Comparison of ENCODE assay signal across 24 cellular contexts in the genomic region with DNA sequence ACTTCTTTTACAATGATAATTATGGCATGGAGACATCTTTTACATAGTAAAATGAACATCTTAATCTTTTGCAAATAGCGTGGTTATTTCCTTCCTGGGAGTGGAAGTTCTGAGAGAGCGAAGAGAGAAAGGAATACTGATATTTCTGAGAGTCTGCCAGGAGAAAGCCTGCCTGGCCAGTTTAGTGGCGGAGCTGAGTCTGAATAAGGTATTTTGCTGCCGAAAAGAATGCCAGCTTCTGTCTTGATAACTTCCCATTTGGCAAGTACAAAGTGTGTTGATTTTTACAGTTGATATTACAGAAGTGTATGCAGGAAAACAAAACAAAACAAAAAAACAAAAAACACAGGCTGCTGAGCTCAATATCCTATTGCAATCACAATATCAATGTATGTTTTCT. TPM values are rescaled to one million over a fixed set of nuclear protein-coding genes. Genes with fewer than 3 reads are reported as not detected.
"Had no signal": no experiment of that assay in that cellular context is flagged by ENCODE, and none has a peak within 500 bp of the region (broad histone marks: within the 10 kb centered on the region; RNA-seq: fewer than 3 reads in every experiment).

No MANE protein-coding gene starts in this region.

- H3K9me3 Mint-ChIP-seq: stimulated activated naive B cell treated with anti-CD40 and anti-IgM and Interleukin-4, amounts not matched to agents 10 μg/mL and 1 μg/mL and 100 μg/mL, for 72 hours; stimulated activated naive CD8-positive, alpha-beta T cell treated with anti-CD3 and anti-CD28 coated beads, Interleukin-15, amount 100 ng/mL, for 72 hours had no signal

- H3K36me3 ChIP-seq: esophagus squamous epithelium, gastroesophageal sphincter, left ventricle myocardium inferior, lower lobe of right lung, right atrium auricular region, sigmoid colon, thoracic aorta, upper lobe of left lung, uterus had no signal

- ATAC-seq: gastroesophageal sphincter; lower lobe of right lung; stimulated activated naive B cell treated with anti-CD40 and anti-IgM and Interleukin-4, amounts not matched to agents 10 μg/mL and 1 μg/mL and 100 μg/mL, for 72 hours; stimulated activated naive CD8-positive, alpha-beta T cell treated with anti-CD3 and anti-CD28 coated beads, Interleukin-15, amount 100 ng/mL, for 72 hours had no signal

- H3K4me1 ChIP-seq: gastroesophageal sphincter, left ventricle myocardium inferior, lower lobe of right lung, right atrium auricular region, sigmoid colon, upper lobe of left lung, uterus had no signal

- DNase-seq: effector memory CD4-positive, alpha-beta T cell; esophagus squamous epithelium; foreskin fibroblast; immature natural killer cell; left ventricle myocardium inferior; lower lobe of right lung; mesenchymal stem cell; naive B cell; occipital lobe; posterior cingulate gyrus; sigmoid colon; stimulated activated CD4-positive, alpha-beta T cell treated with anti-CD3 and anti-CD28 coated beads, Interleukin-2, amount 100 ng/mL, for 24 hours; stimulated activated CD4-positive, alpha-beta T cell treated with anti-CD3 and anti-CD28 coated beads, Interleukin-4, amount 100 ng/mL, for 4 hours; stimulated activated naive B cell treated with anti-CD40 and anti-IgM and Interleukin-4, amounts not matched to agents 10 μg/mL and 1 μg/mL and 100 μg/mL, for 72 hours; stimulated activated naive CD8-positive, alpha-beta T cell treated with anti-CD3 and anti-CD28 coated beads, Interleukin-15, amount 100 ng/mL, for 72 hours; upper lobe of left lung; uterus had no signal

- H3K27me3 Mint-ChIP-seq: stimulated activated naive CD8-positive, alpha-beta T cell treated with anti-CD3 and anti-CD28 coated beads, Interleukin-15, amount 100 ng/mL, for 72 hours had no signal

- H3K36me3 Mint-ChIP-seq: immature natural killer cell; naive B cell; stimulated activated naive B cell treated with anti-CD40 and anti-IgM and Interleukin-4, amounts not matched to agents 10 μg/mL and 1 μg/mL and 100 μg/mL, for 72 hours had no signal

- H3K27me3 ChIP-seq: esophagus squamous epithelium, gastroesophageal sphincter, right atrium auricular region, sigmoid colon, upper lobe of left lung, uterus had no signal

- H3K4me1 Mint-ChIP-seq: immature natural killer cell; naive B cell; stimulated activated naive B cell treated with anti-CD40 and anti-IgM and Interleukin-4, amounts not matched to agents 10 μg/mL and 1 μg/mL and 100 μg/mL, for 72 hours; stimulated activated naive CD8-positive, alpha-beta T cell treated with anti-CD3 and anti-CD28 coated beads, Interleukin-15, amount 100 ng/mL, for 72 hours had no signal

- H3K4me3 ChIP-seq: esophagus squamous epithelium, gastroesophageal sphincter, left ventricle myocardium inferior, lower lobe of right lung, right atrium auricular region, sigmoid colon, skin epidermis, thoracic aorta, upper lobe of left lung, uterus had no signal

- H3K27ac ChIP-seq: esophagus squamous epithelium, gastroesophageal sphincter, left ventricle myocardium inferior, lower lobe of right lung, right atrium auricular region, sigmoid colon, skin epidermis, thoracic aorta, upper lobe of left lung, uterus had no signal

- H3K27ac Mint-ChIP-seq: immature natural killer cell; naive B cell; nephron; stimulated activated naive B cell treated with anti-CD40 and anti-IgM and Interleukin-4, amounts not matched to agents 10 μg/mL and 1 μg/mL and 100 μg/mL, for 72 hours; stimulated activated naive CD8-positive, alpha-beta T cell treated with anti-CD3 and anti-CD28 coated beads, Interleukin-15, amount 100 ng/mL, for 72 hours had no signal

- FAIRE-seq: endometrium, keratinocyte had no signal

- H3K9me3 ChIP-seq: esophagus squamous epithelium, gastroesophageal sphincter, left ventricle myocardium inferior, lower lobe of right lung, right atrium auricular region, sigmoid colon, thoracic aorta, upper lobe of left lung, uterus had no signal

- H3K4me3 Mint-ChIP-seq: immature natural killer cell; naive B cell; nephron; stimulated activated naive B cell treated with anti-CD40 and anti-IgM and Interleukin-4, amounts not matched to agents 10 μg/mL and 1 μg/mL and 100 μg/mL, for 72 hours; stimulated activated naive CD8-positive, alpha-beta T cell treated with anti-CD3 and anti-CD28 coated beads, Interleukin-15, amount 100 ng/mL, for 72 hours had no signal

RNA-seq across cellular contexts. Expression of a gene that starts 55.9 kb away (rescaled TPM):
- polyA plus RNA-seq: immature natural killer cell had no signal
